1 cellular context compared by ENCODE assay signal in genomic region chr17:17303010-17303846, GRCh38.
TF ChIP-seq lines count a peak whose summit lies in the region.

Gene NT5M (plus strand): TSS chr17:17303373. CDS start chr17:17303551, 178 bp downstream.

TF ChIP-seq in GM23338, 12 proteins besides CTCF, POLR2A, EP300 and RAD21 (continued from another document):
- TF ChIP-seq ZNF462 (CRISPR knock-in tag; IDR thresholded peaks at IDR 0.05): no peak
- TF ChIP-seq CREB1 (CRISPR knock-in tag; IDR thresholded peaks at IDR 0.05; ENCODE audit: low read depth): 0 out of 2 replicates have a peak, but pooled peaks have one; percentile 22
- peak; percentile 92 for TF ChIP-seq POLR2AphosphoS5 (IDR thresholded peaks at IDR 0.05; ENCODE audit: low read depth)
- no peak for TF ChIP-seq ZNF331 (CRISPR knock-in tag; IDR thresholded peaks at IDR 0.05; ENCODE audit: low read depth)
